ENCODE assay signal across 1 cellular context in genomic region chr12:113204806-113205205, GRCh38.
TF ChIP-seq lines count a peak whose summit lies in the region.

No MANE protein-coding gene starts in this region.

TF ChIP-seq in H1, 55 proteins besides CTCF, POLR2A, EP300 and RAD21:
- TF ChIP-seq CTBP2 (IDR thresholded peaks at IDR 0.05; ENCODE audit: borderline replicate concordance, insufficient read depth, insufficient read length, low read length) (no peak), CHD7 (IDR thresholded peaks at IDR 0.05; ENCODE audit: insufficient replicate concordance, low read length) (no peak), TCF12 (IDR thresholded peaks at IDR 0.05; ENCODE audit: low read depth, low read length) (no peak), BACH1 (IDR thresholded peaks at IDR 0.05; ENCODE audit: low read length) (no peak), SAP30 (IDR thresholded peaks at IDR 0.05; ENCODE audit: insufficient read depth, insufficient replicate concordance, low read length) (no peak), NRF1 (IDR thresholded peaks at IDR 0.05; ENCODE audit: low read depth, low read length) (no peak), CHD1 (IDR thresholded peaks at IDR 0.05; ENCODE audit: low read depth, low read length) (no peak), YY1 (IDR thresholded peaks at IDR 0.05; ENCODE audit: low read depth, low read length) (no peak), CREB1 (IDR thresholded peaks at IDR 0.05) (no peak), RFX5 (IDR thresholded peaks at IDR 0.05; ENCODE audit: borderline replicate concordance, low read depth, low read length) (no peak), ATF3 (IDR thresholded peaks at IDR 0.05; ENCODE audit: insufficient read depth, low read depth, low read length) (no peak), MAFK (IDR thresholded peaks at IDR 0.05; ENCODE audit: low read depth, low read length) (no peak), SP2 (IDR thresholded peaks at IDR 0.05; ENCODE audit: low read length) (no peak), TBP (IDR thresholded peaks at IDR 0.05; ENCODE audit: low read depth, low read length) (no peak), BRCA1 (IDR thresholded peaks at IDR 0.05; ENCODE audit: low read depth, low read length) (no peak), CHD2 (IDR thresholded peaks at IDR 0.05; ENCODE audit: low read length) (no peak)
